Comparison of ENCODE assay signal across 8 cellular contexts in genomic region chr16:84751947-84752346, GRCh38.
DNase-seq lines count a peak whose midpoint lies in the region; ATAC-seq lines count a peak whose summit lies in the region.

No MANE protein-coding gene starts in this region.

- DNase-seq in EH (ENCODE audit: low read depth) (peak; percentile 37), OCI-M1 (lab: John Stamatoyannopoulos, UW) (peak; percentile 19), fibroblast of peridontal ligament (ENCODE audit: extremely low read depth) (peak; percentile 45), globus pallidus (ENCODE audit: low spot score) (no peak), T1000 (lab: John Stamatoyannopoulos, UW) (no peak)

- ATAC-seq in GM21576 (IDR thresholded peaks at IDR 0.05; ENCODE audit: unreplicated experiment) = peak; percentile 49
- no peak for ATAC-seq in HG03571 (IDR thresholded peaks at IDR 0.05; ENCODE audit: unreplicated experiment)
- no peak for ATAC-seq in GM18873 (IDR thresholded peaks at IDR 0.05; ENCODE audit: low FRiP score, unreplicated experiment)

Comparison
In these comparisons a context has a peak if more than half of its experiments do, and no peak if none do; other contexts are left out.
1. DNase-seq: peak in EH (single experiment), OCI-M1 (single experiment) and fibroblast of peridontal ligament (single experiment); none in globus pallidus (single experiment) and T1000 (single experiment).